8 cellular contexts compared by ENCODE assay signal in genomic region chr4:56656346-56656643, GRCh38. TPM values are rescaled to one million over a fixed set of nuclear protein-coding genes. Genes with fewer than 3 reads are reported as not detected.
DNase-seq lines count a peak whose midpoint lies in the region; ATAC-seq, FAIRE-seq and TF ChIP-seq lines count a peak whose summit lies in the region.

No MANE protein-coding gene starts in this region.

- H3K27ac ChIP-seq in pancreas = peak overlapping the region in 1 of 4 donors; percentile 44

- no peak for FAIRE-seq in pancreas (lab: Jason Lieb, UNC)

- H3K27me3 ChIP-seq in pancreas = peaks cover 0 to 13% (median 0%) of the 10 kb centered on the region in 4 donors

- intact Hi-C loops in pancreas (cut with DNase I) = no loop called here

- H3K4me3 ChIP-seq in HFF-Myc (replicated peaks; ENCODE audit: low read depth, low read length) (peak overlapping the region; percentile 34), fibroblast of the aortic adventitia (ENCODE audit: low read depth, low read length) (peak overlapping the region; percentile 62), pancreas (peak overlapping the region in 3 of 4 donors; percentile 18 to 49 (median 29))

- no peaks in the 10 kb centered on the region for H3K36me3 ChIP-seq in pancreas

- H3K9me3 ChIP-seq in pancreas = no peaks in the 10 kb centered on the region

- DNase-seq in HFF-Myc (ENCODE audit: extremely low read depth, low read depth) (no peak), fibroblast of the aortic adventitia (ENCODE audit: low read depth) (no peak), pancreas (peak in 2 of 6 donors; percentile 54 to 55), cerebellum (ENCODE audit: low spot score) (no peak)
- DNase-seq in activated T-cell treated with anti-CD3 and anti-CD28 coated beads, Interleukin-2, amount 50 U/mL, for 1 hour = peak; percentile 53

- no peak for TF ChIP-seq CTCF in HFF-Myc (IDR thresholded peaks at IDR 0.05; ENCODE audit: low read depth, low read length, missing control alignments)
- TF ChIP-seq CTCF in fibroblast of the aortic adventitia (IDR thresholded peaks at IDR 0.05; ENCODE audit: insufficient read depth, low read length) = peak; percentile 27
- no peak for TF ChIP-seq CTCF in pancreas (IDR thresholded peaks at IDR 0.05)

- ATAC-seq in pancreas (peak in 3 of 4 donors; percentile 39 to 49 (median 46)), HG03175 (IDR thresholded peaks at IDR 0.05; ENCODE audit: unreplicated experiment) (no peak), GM18867 (IDR thresholded peaks at IDR 0.05; ENCODE audit: unreplicated experiment) (no peak), GM19035 (IDR thresholded peaks at IDR 0.05; ENCODE audit: unreplicated experiment) (no peak)

- 6 to 10% methylated on average over 19 of the region's 19 CpGs for WGBS in pancreas, 2 donors

- H3K4me1 ChIP-seq in pancreas = peaks cover 0 to 3% (median 0%) of the 10 kb centered on the region in 3 donors

RNA-seq across cellular contexts. Expression of gene HOPX, which starts 24.8 kb away (rescaled TPM):
- total RNA-seq in fibroblast of the aortic adventitia (ENCODE audit: low replicate concordance) (0.36 TPM in 1 of 2 replicates, not detected in the other), pancreas (1 to 10 TPM in 4 of 6 donors, under 1 TPM in 2; 0.43 to 9.9 (median 2.5) TPM), cerebellum (17.4 TPM)
- 10 to 100 TPM in 1 of 2 donors, 1 to 10 TPM in 1; 6.0 to 29.3 TPM for polyA plus RNA-seq in pancreas

Comparison
In these comparisons a context has a peak if more than half of its experiments do, and no peak if none do; other contexts are left out.
1. ATAC-seq: peak in pancreas (3 of 4); none in HG03175 (single experiment), GM18867 (single experiment) and GM19035 (single experiment).
2. Peak in every context shown above with its lines, with median percentiles within 50 percentile points of each other: H3K4me3 ChIP-seq.